Comparison of ENCODE assay signal across 23 cellular contexts in genomic region chr16:6153901-6154300, GRCh38.
"Had no signal": no experiment of that assay in that cellular context is flagged by ENCODE, and none has a peak within 500 bp of the region (broad histone marks: within the 10 kb centered on the region; RNA-seq: fewer than 3 reads in every experiment).

No MANE protein-coding gene starts in this region.

- H3K36me3 Mint-ChIP-seq: memory B cell; natural killer cell; stimulated activated effector memory CD8-positive, alpha-beta T cell treated with anti-CD3 and anti-CD28 coated beads, Interleukin-12 subunit alpha, Interleukin-12 subunit beta, amount 100 ng/mL, for 72 hours; type B pancreatic cell had no signal

- H3K36me3 ChIP-seq: colonic mucosa, esophagus muscularis mucosa, gastroesophageal sphincter, ovary, sigmoid colon, stomach, thyroid gland had no signal

- H3K4me1 Mint-ChIP-seq: memory B cell; natural killer cell; stimulated activated effector memory CD8-positive, alpha-beta T cell treated with anti-CD3 and anti-CD28 coated beads, Interleukin-12 subunit alpha, Interleukin-12 subunit beta, amount 100 ng/mL, for 72 hours had no signal

- H3K27ac Mint-ChIP-seq: memory B cell; natural killer cell; stimulated activated effector memory CD8-positive, alpha-beta T cell treated with anti-CD3 and anti-CD28 coated beads, Interleukin-12 subunit alpha, Interleukin-12 subunit beta, amount 100 ng/mL, for 72 hours; type B pancreatic cell had no signal

- H3K27ac ChIP-seq: colonic mucosa, esophagus muscularis mucosa, foreskin keratinocyte, gastroesophageal sphincter, ovary, psoas muscle, sigmoid colon, stomach, thyroid gland had no signal

- H3K9me3 Mint-ChIP-seq: natural killer cell, type B pancreatic cell had no signal

- H3K4me1 ChIP-seq: colonic mucosa, esophagus muscularis mucosa, foreskin keratinocyte, gastroesophageal sphincter, psoas muscle, sigmoid colon, stomach, thyroid gland had no signal

- H3K27me3 Mint-ChIP-seq: memory B cell had no signal

- H3K4me3 Mint-ChIP-seq: memory B cell; natural killer cell; stimulated activated effector memory CD8-positive, alpha-beta T cell treated with anti-CD3 and anti-CD28 coated beads, Interleukin-12 subunit alpha, Interleukin-12 subunit beta, amount 100 ng/mL, for 72 hours; type B pancreatic cell had no signal

- DNase-seq: colonic mucosa; dermis blood vessel endothelial cell; effector memory CD4-positive, alpha-beta T cell; foreskin keratinocyte; kidney; natural killer cell; occipital lobe; ovary; posterior cingulate gyrus; psoas muscle; right cardiac atrium; sigmoid colon; stimulated activated CD4-positive, alpha-beta T cell treated with anti-CD3 and anti-CD28 coated beads, Interleukin-2, amount 100 ng/mL, for 24 hours; stimulated activated CD4-positive, alpha-beta T cell treated with anti-CD3 and anti-CD28 coated beads, Interleukin-4, amount 100 ng/mL, for 24 hours; stimulated activated naive CD4-positive, alpha-beta T cell treated with Interleukin-2 at 50 U/mL for 16 hours; stomach; thyroid gland had no signal

- H3K27me3 ChIP-seq: colonic mucosa, esophagus muscularis mucosa, foreskin keratinocyte, gastroesophageal sphincter, ovary, sigmoid colon, stomach, thyroid gland had no signal

- H3K9me3 ChIP-seq: colonic mucosa, esophagus muscularis mucosa, gastroesophageal sphincter, ovary, psoas muscle, sigmoid colon, stomach, thyroid gland had no signal

- H3K4me3 ChIP-seq: colonic mucosa, esophagus muscularis mucosa, gastroesophageal sphincter, lung, ovary, psoas muscle, sigmoid colon, stomach, thyroid gland had no signal
